ENCODE assay signal across 22 cellular contexts in genomic region chr15:79292011-79292410, GRCh38. TPM values are rescaled to one million over a fixed set of nuclear protein-coding genes. Genes with fewer than 3 reads are reported as not detected.
A peak's percentile ranks its signal among the peaks of the same experiment; 100 is the strongest.
DNase-seq lines count a peak whose midpoint lies in the region; ATAC-seq lines count a peak whose summit lies in the region.
"Had no signal": no experiment of that assay in that cellular context is flagged by ENCODE, and none has a peak within 500 bp of the region (broad histone marks: within the 10 kb centered on the region; RNA-seq: fewer than 3 reads in every experiment).

No MANE protein-coding gene starts in this region.

- H3K4me1 Mint-ChIP-seq in activated CD4-positive, alpha-beta T cell treated with anti-CD3 and anti-CD28 coated beads, Interleukin-2, amount 10 ng/mL, durations not matched to agents 24 days and 14 days, result peaks cover 4% of the 10 kb centered on the region
- H3K4me1 Mint-ChIP-seq: B cell, CD14-positive monocyte had no signal

- H3K4me3 Mint-ChIP-seq in activated CD4-positive, alpha-beta T cell treated with anti-CD3 and anti-CD28 coated beads, Interleukin-2, amount 10 ng/mL, durations not matched to agents 24 days and 14 days, result no peak overlapping the region
- H3K4me3 Mint-ChIP-seq: B cell; CD14-positive monocyte; CD4-positive, alpha-beta memory T cell; CD4-positive, CD25-positive, alpha-beta regulatory T cell; CD8-positive, alpha-beta memory T cell had no signal

- peak; percentile 18 for DNase-seq in activated CD4-positive, alpha-beta T cell treated with anti-CD3 and anti-CD28 coated beads, Interleukin-2, amount 10 ng/mL, durations not matched to agents 24 days and 14 days
- DNase-seq in activated CD4-positive, alpha-beta T cell treated with anti-CD3 and anti-CD28 coated beads, Interleukin-2, amount 50 U/mL, for 1 hour, result no peak
- DNase-seq in cerebellar cortex (ENCODE audit: low spot score), result peak; percentile 75
- DNase-seq: AML-193; CD4-positive, alpha-beta memory T cell; CD4-positive, CD25-positive, alpha-beta regulatory T cell; CD8-positive, alpha-beta memory T cell; COR-L47; DMS 273 treated with DMSO at 0.1 percent for 48 hours; DMS153; DMS53; DMS79; DND-41; EL; GF-D8 had no signal

- peaks cover 15% of the 10 kb centered on the region for H3K27me3 Mint-ChIP-seq in activated CD4-positive, alpha-beta T cell treated with anti-CD3 and anti-CD28 coated beads, Interleukin-2, amount 10 ng/mL, durations not matched to agents 24 days and 14 days

- H3K9me3 Mint-ChIP-seq in activated CD4-positive, alpha-beta T cell treated with anti-CD3 and anti-CD28 coated beads, Interleukin-2, amount 10 ng/mL, durations not matched to agents 24 days and 14 days, result no peaks in the 10 kb centered on the region
- H3K9me3 Mint-ChIP-seq: CD8-positive, alpha-beta memory T cell had no signal

- no peaks in the 10 kb centered on the region for H3K36me3 Mint-ChIP-seq in activated CD4-positive, alpha-beta T cell treated with anti-CD3 and anti-CD28 coated beads, Interleukin-2, amount 10 ng/mL, durations not matched to agents 24 days and 14 days (ENCODE audit: low read depth)
- H3K36me3 Mint-ChIP-seq: CD14-positive monocyte; CD4-positive, alpha-beta memory T cell; CD4-positive, CD25-positive, alpha-beta regulatory T cell; CD8-positive, alpha-beta memory T cell had no signal

- H3K27ac Mint-ChIP-seq in activated CD4-positive, alpha-beta T cell treated with anti-CD3 and anti-CD28 coated beads, Interleukin-2, amount 10 ng/mL, durations not matched to agents 24 days and 14 days, result no peak overlapping the region
- H3K27ac Mint-ChIP-seq: B cell; CD14-positive monocyte; CD4-positive, alpha-beta memory T cell; CD4-positive, CD25-positive, alpha-beta regulatory T cell had no signal

- ATAC-seq in GM21576 (IDR thresholded peaks at IDR 0.05; ENCODE audit: unreplicated experiment), result no peak
- no peak for ATAC-seq in GM21390 (IDR thresholded peaks at IDR 0.05; ENCODE audit: unreplicated experiment)
- ATAC-seq: A549 had no signal

- intact Hi-C loops in activated CD4-positive, alpha-beta T cell treated with anti-CD3 and anti-CD28 coated beads, Interleukin-2, amount 10 ng/mL, durations not matched to agents 24 days and 14 days (cut with micrococcal nuclease), result no loop called here

RNA-seq across cellular contexts. Expression of gene ANKRD34C, which starts 9.5 kb away (rescaled TPM):
- total RNA-seq in activated CD4-positive, alpha-beta T cell treated with anti-CD3 and anti-CD28 coated beads, Interleukin-2, amount 10 ng/mL, durations not matched to agents 24 days and 14 days, result not detected in 2 replicates
- total RNA-seq: A172; B cell; CD4-positive, alpha-beta memory T cell; CD4-positive, CD25-positive, alpha-beta regulatory T cell; CD8-positive, alpha-beta memory T cell; Daoy had no signal

RNA-seq across cellular contexts. Expression of gene TMED3, which starts 18.9 kb away (rescaled TPM):
- 53.9 and 54.3 TPM in 2 replicates for total RNA-seq in activated CD4-positive, alpha-beta T cell treated with anti-CD3 and anti-CD28 coated beads, Interleukin-2, amount 10 ng/mL, durations not matched to agents 24 days and 14 days
